ENCODE assay signal across 19 cellular contexts in genomic region chr2:9796056-9796792, GRCh38. TPM values are rescaled to one million over a fixed set of nuclear protein-coding genes. Genes with fewer than 3 reads are reported as not detected.
DNase-seq lines count a peak whose midpoint lies in the region; ATAC-seq and TF ChIP-seq lines count a peak whose summit lies in the region.
"Had no signal": no experiment of that assay in that cellular context is flagged by ENCODE, and none has a peak within 500 bp of the region (broad histone marks: within the 10 kb centered on the region; RNA-seq: fewer than 3 reads in every experiment).

No MANE protein-coding gene starts in this region.

- H3K4me3 Mint-ChIP-seq in WTC11 (no peak overlapping the region), type B pancreatic cell (no peak overlapping the region)
- H3K4me3 Mint-ChIP-seq: activated B cell treated with CpG ODN at 0.5 μM for 24 hours, immature natural killer cell, memory B cell, neural crest cell, T-cell had no signal

- no peak overlapping the region for H3K27ac Mint-ChIP-seq in WTC11
- no peak overlapping the region for H3K27ac Mint-ChIP-seq in type B pancreatic cell
- H3K27ac Mint-ChIP-seq: activated B cell treated with CpG ODN at 0.5 μM for 24 hours, memory B cell, T-cell had no signal

- no peaks in the 10 kb centered on the region for H3K27me3 Mint-ChIP-seq in WTC11 (ENCODE audit: low read depth)
- H3K27me3 Mint-ChIP-seq in type B pancreatic cell, result no peaks in the 10 kb centered on the region

- H3K36me3 Mint-ChIP-seq in WTC11 (no peaks in the 10 kb centered on the region), type B pancreatic cell (no peaks in the 10 kb centered on the region)
- H3K36me3 Mint-ChIP-seq: immature natural killer cell, T-cell had no signal

- H3K9me3 ChIP-seq in heart left ventricle (no peaks in the 10 kb centered on the region), prostate gland (no peaks in the 10 kb centered on the region)

- POLR2A ChIA-PET in WTC11 (lab: Charles Lee), result interaction anchor here (0.8 kb wide), 1 partner anchor 241 kb away, joined by 3 read pairs; the partner anchor contains the start of gene ADAM17

- ATAC-seq in heart left ventricle, result no peak
- no peak for ATAC-seq in left cardiac atrium
- ATAC-seq in WTC11, result peak; percentile 54
- ATAC-seq: T-cell had no signal

- H3K27me3 ChIP-seq in heart left ventricle (no peaks in the 10 kb centered on the region), prostate gland (replicated peaks; ENCODE audit: insufficient read depth) (no peaks in the 10 kb centered on the region)

- TF ChIP-seq POLR2A in heart left ventricle (IDR thresholded peaks at IDR 0.05), result no peak
- TF ChIP-seq POLR2A in prostate gland (IDR thresholded peaks at IDR 0.05), result no peak

- H3K4me1 ChIP-seq in heart left ventricle, result peaks cover 0 to 55% (median 32%) of the 10 kb centered on the region in 12 donors
- H3K4me1 ChIP-seq in prostate gland (replicated peaks), result peaks cover 4% of the 10 kb centered on the region

- intact Hi-C loops in heart left ventricle (cut with DNase I) (no loop called here), left cardiac atrium (cut with DNase I) (loop anchor here in 1 of 2 donors (5.0 kb wide), 1 partner anchor 251 kb away; no protein-coding TSS in a partner anchor), prostate gland (cut with DNase I) (no loop called here)

- DNase-seq in heart left ventricle (peak in 3 of 5 donors; percentile 12 to 18 (median 15)), left cardiac atrium (no peak), WTC11 (ENCODE audit: low spot score) (no peak), fibroblast of the aortic adventitia (ENCODE audit: low read depth) (no peak), type B pancreatic cell (ENCODE audit: extremely low spot score, unreplicated experiment) (no peak), NCI-H526 treated with DMSO at 0.1 percent for 48 hours (lab: John Stamatoyannopoulos, UW) (no peak), prostate gland (ENCODE audit: low spot score) (no peak), DMS153 (lab: John Stamatoyannopoulos, UW) (no peak)
- DNase-seq: ACHN; activated B cell treated with CpG ODN at 0.5 μM for 24 hours; activated effector memory CD4-positive, alpha-beta T cell treated with Interleukin-2 at 50 U/mL for 16 hours; cerebellar nuclear complex; COR-L47; GF-D8; immature natural killer cell; NCI-H1092 treated with DMSO at 0.1 percent for 48 hours; T-cell had no signal

- H3K4me3 ChIP-seq in heart left ventricle (no peak overlapping the region), fibroblast of the aortic adventitia (ENCODE audit: low read depth, low read length) (no peak overlapping the region), prostate gland (no peak overlapping the region)

- TF ChIP-seq CTCF in heart left ventricle (IDR thresholded peaks at IDR 0.05), result no peak
- TF ChIP-seq CTCF in WTC11 (IDR thresholded peaks at IDR 0.05), result no peak
- peak; percentile 20 for TF ChIP-seq CTCF in fibroblast of the aortic adventitia (IDR thresholded peaks at IDR 0.05; ENCODE audit: insufficient read depth, low read length)
- TF ChIP-seq CTCF in type B pancreatic cell (conservative IDR thresholded peaks at IDR 0.05), result peak; percentile 60
- TF ChIP-seq CTCF in prostate gland (IDR thresholded peaks at IDR 0.05), result no peak

- H3K4me1 Mint-ChIP-seq in WTC11, result peaks cover 16% of the 10 kb centered on the region
- peaks cover 36% of the 10 kb centered on the region for H3K4me1 Mint-ChIP-seq in type B pancreatic cell (ENCODE audit: unreplicated experiment)

- CTCF ChIA-PET in WTC11 (lab: Charles Lee), result interaction anchor here (0.6 to 7.5 kb wide), 8 partner anchors 9 to 276 kb away, joined by 3 to 130 read pairs (median 4); no protein-coding TSS in a partner anchor

- no peaks in the 10 kb centered on the region for H3K36me3 ChIP-seq in heart left ventricle
- no peaks in the 10 kb centered on the region for H3K36me3 ChIP-seq in prostate gland

- H3K9me3 Mint-ChIP-seq in WTC11 (no peaks in the 10 kb centered on the region), type B pancreatic cell (no peaks in the 10 kb centered on the region)
- H3K9me3 Mint-ChIP-seq: immature natural killer cell, neural crest cell, T-cell had no signal

- WGBS in heart left ventricle, 4 donors, result 74 to 92% (median 76%) methylated on average over 9 to 10 of the region's 10 CpGs
- WGBS in prostate gland, result 86% methylated on average over 10 of the region's 10 CpGs

- H3K27ac ChIP-seq in heart left ventricle, result no peak overlapping the region
- no peak overlapping the region for H3K27ac ChIP-seq in prostate gland

TF ChIP-seq in WTC11, 78 proteins besides CTCF, POLR2A, EP300 and RAD21 (continues in another document):
- TF ChIP-seq SOX15 (CRISPR knock-in tag; IDR thresholded peaks at IDR 0.05) (no peak), PRDM15 (CRISPR knock-in tag; IDR thresholded peaks at IDR 0.05) (no peak), NFYB (CRISPR knock-in tag; conservative IDR thresholded peaks at IDR 0.05; ENCODE audit: low read depth) (no peak), RELA (CRISPR knock-in tag; IDR thresholded peaks at IDR 0.05; ENCODE audit: borderline replicate concordance) (no peak), NR2C2 (CRISPR knock-in tag; IDR thresholded peaks at IDR 0.05) (no peak), MXD4 (CRISPR knock-in tag; IDR thresholded peaks at IDR 0.05; ENCODE audit: borderline replicate concordance) (no peak), ZNF281 (CRISPR knock-in tag; IDR thresholded peaks at IDR 0.05) (no peak), EMX1 (CRISPR knock-in tag; IDR thresholded peaks at IDR 0.05) (no peak), GTF2I (CRISPR knock-in tag; conservative IDR thresholded peaks at IDR 0.05) (no peak), USF1 (CRISPR knock-in tag; IDR thresholded peaks at IDR 0.05) (no peak), JUN (CRISPR knock-in tag; IDR thresholded peaks at IDR 0.05) (no peak), TCF7 (CRISPR knock-in tag; IDR thresholded peaks at IDR 0.05; ENCODE audit: low read depth) (no peak)

RNA-seq across cellular contexts. Expression of gene TAF1B, which starts 47.0 kb away (rescaled TPM):
- total RNA-seq in heart left ventricle (10 to 100 TPM in 1 of 9 donors, 1 to 10 TPM in 8; 3.8 to 13.9 (median 5.2) TPM), left cardiac atrium (10 to 100 TPM in 1 of 2 donors, 1 to 10 TPM in 1; 8.1 to 11.0 TPM), WTC11 (2021) (27.0 to 31.2 TPM (median 28.8 TPM) in 3 replicates), fibroblast of the aortic adventitia (ENCODE audit: low replicate concordance) (44.0 and 49.3 TPM in 2 replicates), type B pancreatic cell (ENCODE audit: low replicate concordance) (26.3 and 34.1 TPM in 2 replicates), prostate gland (10 to 100 TPM; 14.8 to 16.0 TPM)
- polyA plus RNA-seq in heart left ventricle, result 1 to 10 TPM; 1.1 to 4.7 TPM

Comparison
In these comparisons a context has a peak if more than half of its experiments do, and no peak if none do; other contexts are left out.
1. DNase-seq: peak in heart left ventricle (3 of 5); none in left cardiac atrium (single experiment), WTC11 (single experiment), fibroblast of the aortic adventitia (single experiment), type B pancreatic cell (single experiment), NCI-H526 treated with DMSO at 0.1 percent for 48 hours (single experiment), prostate gland (single experiment) and DMS153 (single experiment).
2. CTCF ChIP-seq: peak in fibroblast of the aortic adventitia (single experiment) and type B pancreatic cell (single experiment); none in heart left ventricle (0 of 12), WTC11 (single experiment) and prostate gland (0 of 4).